In genomic region chr20:49641683-49642649, GRCh38 we compare ENCODE assay signal across 10 cellular contexts.
DNase-seq lines count a peak whose midpoint lies in the region; ATAC-seq and TF ChIP-seq lines count a peak whose summit lies in the region.
"Had no signal": no experiment of that assay in that cellular context is flagged by ENCODE, and none has a peak within 500 bp of the region (broad histone marks: within the 10 kb centered on the region; RNA-seq: fewer than 3 reads in every experiment).

No MANE protein-coding gene starts in this region.

- ATAC-seq in WTC11 (no peak), mucosa of descending colon (peak; percentile 83), GM18909 (IDR thresholded peaks at IDR 0.05; ENCODE audit: poor library complexity, unreplicated experiment) (no peak), HG03565 (IDR thresholded peaks at IDR 0.05; ENCODE audit: unreplicated experiment) (no peak)
- ATAC-seq: stimulated activated naive CD8-positive, alpha-beta T cell treated with anti-CD3 and anti-CD28 coated beads, Interleukin-15, amount 100 ng/mL, for 72 hours had no signal

- H3K27me3 Mint-ChIP-seq in WTC11 (ENCODE audit: low read depth) = no peaks in the 10 kb centered on the region
- H3K27me3 Mint-ChIP-seq: stimulated activated naive CD8-positive, alpha-beta T cell treated with anti-CD3 and anti-CD28 coated beads, Interleukin-15, amount 100 ng/mL, for 72 hours had no signal

- peaks cover 71% of the 10 kb centered on the region for H3K36me3 Mint-ChIP-seq in WTC11

- H3K4me1 Mint-ChIP-seq in WTC11 = peaks cover 9% of the 10 kb centered on the region
- H3K4me1 Mint-ChIP-seq: stimulated activated naive CD8-positive, alpha-beta T cell treated with anti-CD3 and anti-CD28 coated beads, Interleukin-15, amount 100 ng/mL, for 72 hours had no signal

- peak overlapping the region; percentile 22; the same call in 1 of the 2 replicates for H3K27ac ChIP-seq in C4-2B

- no peak overlapping the region for H3K4me3 ChIP-seq in mucosa of descending colon

- no peaks in the 10 kb centered on the region for H3K9me3 ChIP-seq in mucosa of descending colon
- H3K9me3 ChIP-seq: SK-N-SH had no signal

- H3K27ac Mint-ChIP-seq in WTC11 = peak overlapping the region; percentile 68; the same call in 1 of the 2 replicates
- H3K27ac Mint-ChIP-seq: stimulated activated naive CD8-positive, alpha-beta T cell treated with anti-CD3 and anti-CD28 coated beads, Interleukin-15, amount 100 ng/mL, for 72 hours had no signal

- no peak for TF ChIP-seq CTCF in C4-2B (conservative IDR thresholded peaks at IDR 0.05)
- TF ChIP-seq CTCF in WTC11 (IDR thresholded peaks at IDR 0.05) = no peak
- no peak for TF ChIP-seq CTCF in mucosa of descending colon (IDR thresholded peaks at IDR 0.05)

- DNase-seq in NCI-H1092 treated with DMSO at 0.1 percent for 48 hours (lab: John Stamatoyannopoulos, UW) = peak; percentile 90
- no peak for DNase-seq in WTC11 (ENCODE audit: low spot score)
- peak; percentile 53 to 64 (median 62) for DNase-seq in mucosa of descending colon
- no peak for DNase-seq in iPS-NIHi7 (ENCODE audit: extremely low spot score)
- no peak for DNase-seq in central memory CD4-positive, alpha-beta T cell
- DNase-seq: SK-N-SH; stimulated activated naive CD8-positive, alpha-beta T cell treated with anti-CD3 and anti-CD28 coated beads, Interleukin-15, amount 100 ng/mL, for 72 hours had no signal

- no peak overlapping the region for H3K4me3 Mint-ChIP-seq in WTC11
- H3K4me3 Mint-ChIP-seq: stimulated activated naive CD8-positive, alpha-beta T cell treated with anti-CD3 and anti-CD28 coated beads, Interleukin-15, amount 100 ng/mL, for 72 hours had no signal

- H3K4me1 ChIP-seq in mucosa of descending colon (ENCODE audit: low read depth) = peaks cover 15% of the 10 kb centered on the region

- H3K9me3 Mint-ChIP-seq in WTC11 = no peaks in the 10 kb centered on the region
- H3K9me3 Mint-ChIP-seq: stimulated activated naive CD8-positive, alpha-beta T cell treated with anti-CD3 and anti-CD28 coated beads, Interleukin-15, amount 100 ng/mL, for 72 hours had no signal

- CTCF ChIA-PET in WTC11 (lab: Charles Lee) = interaction anchor here (0.5 to 2.2 kb wide), 4 partner anchors 31 to 337 kb away, joined by 3 to 4 read pairs (median 3); no protein-coding TSS in a partner anchor

- H3K36me3 ChIP-seq in mucosa of descending colon (ENCODE audit: low read depth) = no peaks in the 10 kb centered on the region

- intact Hi-C loops in mucosa of descending colon (cut with DNase I, micrococcal nuclease) = no loop called here

- POLR2A ChIA-PET in WTC11 (lab: Charles Lee) = no interaction called here

TF ChIP-seq in WTC11, 78 proteins besides CTCF, POLR2A, EP300 and RAD21:
- TF ChIP-seq KAT7 (CRISPR knock-in tag; IDR thresholded peaks at IDR 0.05; ENCODE audit: borderline replicate concordance) (no peak), MLX (CRISPR knock-in tag; IDR thresholded peaks at IDR 0.05) (no peak), ZNF281 (CRISPR knock-in tag; IDR thresholded peaks at IDR 0.05) (no peak), E2F4 (CRISPR knock-in tag; IDR thresholded peaks at IDR 0.05; ENCODE audit: borderline replicate concordance, low read depth) (no peak), ZNF423 (CRISPR knock-in tag; IDR thresholded peaks at IDR 0.05) (no peak), SMAD4 (CRISPR knock-in tag; IDR thresholded peaks at IDR 0.05) (no peak), ZNF317 (CRISPR knock-in tag; IDR thresholded peaks at IDR 0.05; ENCODE audit: borderline replicate concordance, low read depth) (no peak), ZNF416 (CRISPR knock-in tag; IDR thresholded peaks at IDR 0.05) (no peak), PRRX2 (CRISPR knock-in tag; IDR thresholded peaks at IDR 0.05) (no peak), ZNF532 (CRISPR knock-in tag; IDR thresholded peaks at IDR 0.05; ENCODE audit: borderline replicate concordance) (no peak), ZNF121 (CRISPR knock-in tag; IDR thresholded peaks at IDR 0.05) (no peak), USF1 (CRISPR knock-in tag; IDR thresholded peaks at IDR 0.05) (no peak), ZNF232 (CRISPR knock-in tag; IDR thresholded peaks at IDR 0.05) (no peak), NR3C1 (CRISPR knock-in tag; conservative IDR thresholded peaks at IDR 0.05; ENCODE audit: low read depth) (no peak)

Comparison
In these comparisons a context has a peak if more than half of its experiments do, and no peak if none do; other contexts are left out.
1. DNase-seq: peak in NCI-H1092 treated with DMSO at 0.1 percent for 48 hours (single experiment) and mucosa of descending colon (3 of 3); none in WTC11 (single experiment), iPS-NIHi7 (single experiment) and central memory CD4-positive, alpha-beta T cell (single experiment).